ENCODE assay signal across 19 cellular contexts in genomic region chr9:96157675-96158074, GRCh38.
"Had no signal": no experiment of that assay in that cellular context is flagged by ENCODE, and none has a peak within 500 bp of the region (broad histone marks: within the 10 kb centered on the region; RNA-seq: fewer than 3 reads in every experiment).

No MANE protein-coding gene starts in this region.

- H3K9me3 ChIP-seq: gastrocnemius medialis, neutrophil, transverse colon had no signal

- DNase-seq: activated CD4-positive, CD25-positive, alpha-beta regulatory T cell treated with anti-CD3 and anti-CD28 coated beads, Interleukin-2, amount 50 U/mL, for 72 hours; activated effector memory CD4-positive, alpha-beta T cell treated with anti-CD3 and anti-CD28 coated beads, Interleukin-2, amount 50 U/mL, for 16 hours; activated T-cell treated with anti-CD3 and anti-CD28 coated beads, Interleukin-2, amount 50 U/mL, for 48 hours; amygdala; cerebellar nuclear complex; effector memory CD4-positive, alpha-beta T cell; gastrocnemius medialis; heart right ventricle; left colon; stimulated activated CD4-positive, alpha-beta T cell treated with anti-CD3 and anti-CD28 coated beads, Interleukin-2, amount 100 ng/mL, for 48 hours; stimulated activated naive B cell treated with anti-CD40 and anti-IgM and Interleukin-4, amounts not matched to agents 10 μg/mL and 1 μg/mL and 100 μg/mL, for 72 hours; substantia nigra; T-helper 1 cell; transverse colon had no signal

- H3K9me3 Mint-ChIP-seq: activated naive CD4-positive, alpha-beta T cell treated with anti-CD3 and anti-CD28 coated beads, Interleukin-2, amount 50 U/mL, for 24 hours had no signal

- H3K4me1 ChIP-seq: gastrocnemius medialis, parathyroid adenoma had no signal

- H3K36me3 Mint-ChIP-seq: activated naive CD4-positive, alpha-beta T cell treated with anti-CD3 and anti-CD28 coated beads, Interleukin-2, amount 50 U/mL, for 24 hours; brain; stimulated activated naive B cell treated with anti-CD40 and anti-IgM and Interleukin-4, amounts not matched to agents 10 μg/mL and 1 μg/mL and 100 μg/mL, for 72 hours had no signal

- H3K4me3 ChIP-seq: gastrocnemius medialis, heart right ventricle, transverse colon had no signal

- H3K4me3 Mint-ChIP-seq: activated naive CD4-positive, alpha-beta T cell treated with anti-CD3 and anti-CD28 coated beads, Interleukin-2, amount 50 U/mL, for 24 hours; stimulated activated naive B cell treated with anti-CD40 and anti-IgM and Interleukin-4, amounts not matched to agents 10 μg/mL and 1 μg/mL and 100 μg/mL, for 72 hours had no signal

- H3K27ac Mint-ChIP-seq: activated naive CD4-positive, alpha-beta T cell treated with anti-CD3 and anti-CD28 coated beads, Interleukin-2, amount 50 U/mL, for 24 hours; stimulated activated naive B cell treated with anti-CD40 and anti-IgM and Interleukin-4, amounts not matched to agents 10 μg/mL and 1 μg/mL and 100 μg/mL, for 72 hours had no signal

- H3K27me3 ChIP-seq: gastrocnemius medialis, neutrophil, transverse colon had no signal

- ATAC-seq: gastrocnemius medialis; heart right ventricle; left colon; SK-N-SH treated with all-trans-retinoic acid at 6 μM for 48 hours; stimulated activated naive B cell treated with anti-CD40 and anti-IgM and Interleukin-4, amounts not matched to agents 10 μg/mL and 1 μg/mL and 100 μg/mL, for 72 hours had no signal

- H3K79me2 ChIP-seq: parathyroid adenoma had no signal

- H3K9ac ChIP-seq: parathyroid adenoma had no signal

- H2AFZ ChIP-seq: parathyroid adenoma had no signal

- H3K36me3 ChIP-seq: gastrocnemius medialis, heart right ventricle, neutrophil, transverse colon had no signal

- H3K27ac ChIP-seq: neutrophil, parathyroid adenoma had no signal
